ENCODE assay signal across 8 cellular contexts in the genomic region with DNA sequence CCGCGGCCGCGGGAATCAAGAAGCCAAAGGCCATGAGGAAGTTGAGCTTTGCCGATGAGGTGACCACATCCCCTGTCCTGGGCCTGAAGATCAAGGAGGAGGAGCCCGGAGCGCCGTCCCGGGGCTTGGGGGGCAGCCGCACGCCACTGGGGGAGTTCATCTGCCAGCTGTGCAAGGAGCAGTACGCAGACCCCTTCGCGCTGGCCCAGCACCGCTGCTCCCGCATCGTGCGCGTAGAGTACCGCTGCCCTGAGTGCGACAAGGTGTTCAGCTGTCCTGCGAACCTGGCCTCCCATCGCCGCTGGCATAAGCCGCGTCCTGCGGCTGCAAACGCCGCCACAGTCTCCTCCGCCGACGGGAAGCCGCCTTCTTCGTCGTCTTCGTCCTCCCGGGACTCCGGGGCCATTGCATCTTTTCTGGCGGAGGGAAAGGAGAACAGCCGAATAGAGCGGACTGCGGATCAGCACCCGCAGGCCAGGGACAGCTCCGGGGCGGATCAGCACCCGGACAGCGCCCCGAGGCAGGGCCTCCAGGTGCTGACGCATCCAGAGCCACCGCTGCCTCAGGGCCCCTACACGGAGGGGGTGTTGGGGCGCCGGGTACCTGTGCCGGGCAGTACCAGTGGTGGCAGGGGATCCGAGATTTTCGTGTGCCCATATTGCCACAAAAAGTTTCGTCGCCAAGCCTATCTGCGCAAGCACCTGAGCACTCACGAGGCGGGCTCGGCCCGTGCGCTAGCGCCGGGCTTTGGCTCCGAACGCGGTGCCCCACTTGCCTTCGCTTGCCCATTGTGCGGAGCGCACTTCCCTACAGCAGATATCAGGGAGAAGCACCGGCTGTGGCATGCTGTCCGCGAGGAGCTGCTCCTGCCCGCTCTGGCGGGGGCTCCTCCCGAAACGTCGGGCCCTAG. TPM values are rescaled to one million over a fixed set of nuclear protein-coding genes. Genes with fewer than 3 reads are reported as not detected.
DNase-seq lines count a peak whose midpoint lies in the region; ATAC-seq, FAIRE-seq and TF ChIP-seq lines count a peak whose summit lies in the region.

No MANE protein-coding gene starts in this region.

- POLR2A ChIA-PET in A673 (lab: Charles Lee; ENCODE audit: low non-redundant PET), result no interaction called here

- H3K27ac ChIP-seq in A673 (ENCODE audit: low read depth, low read length, poor library complexity, severe bottlenecking) (no peak overlapping the region), Peyer's patch (no peak overlapping the region), osteoblast (ENCODE audit: low read depth, low read length) (no peak overlapping the region)

- CTCF ChIA-PET in A673 (lab: Charles Lee), result no interaction called here

- no peaks in the 10 kb centered on the region for H3K79me2 ChIP-seq in osteoblast (ENCODE audit: insufficient read depth, low read length)

- no peak for FAIRE-seq in urothelium cell line (lab: Jason Lieb, UNC)

- BruUV-seq in A673 (replicated peaks; lab: Mats Ljungman, UMichigan), result no TSS peak

- TF ChIP-seq CTCF in A673 (conservative IDR thresholded peaks at IDR 0.05; ENCODE audit: low read depth, low read length), result no peak
- no peak for TF ChIP-seq CTCF in Peyer's patch (IDR thresholded peaks at IDR 0.05)
- no peak for TF ChIP-seq CTCF in foreskin fibroblast (IDR thresholded peaks at IDR 0.05; ENCODE audit: low read depth, low read length)
- no peak for TF ChIP-seq CTCF in osteoblast (IDR thresholded peaks at IDR 0.05; ENCODE audit: extremely low read depth, low read depth, low read length)

- ATAC-seq in GM18517 (IDR thresholded peaks at IDR 0.05; ENCODE audit: unreplicated experiment) (peak; percentile 1), HG03135 (IDR thresholded peaks at IDR 0.05; ENCODE audit: unreplicated experiment) (peak; percentile 66)

- H3K4me2 ChIP-seq in osteoblast (ENCODE audit: insufficient read depth, low read length), result peak overlapping the region; percentile 79

- H3K36me3 ChIP-seq in A673 (ENCODE audit: insufficient read depth, low read length, poor library complexity, severe bottlenecking) (no peaks in the 10 kb centered on the region), Peyer's patch (no peaks in the 10 kb centered on the region), osteoblast (ENCODE audit: insufficient read depth, low read length) (no peaks in the 10 kb centered on the region)

- H3K4me1 ChIP-seq in A673 (ENCODE audit: insufficient read depth, low read length, poor library complexity, severe bottlenecking), result peaks cover 13% of the 10 kb centered on the region
- peaks cover 0 to 30% (median 22%) of the 10 kb centered on the region in 4 donors for H3K4me1 ChIP-seq in Peyer's patch
- peaks cover 14% of the 10 kb centered on the region for H3K4me1 ChIP-seq in osteoblast (ENCODE audit: insufficient read depth, low read length)

- H3K9me3 ChIP-seq in A673 (ENCODE audit: low read depth, low read length, poor library complexity, severe bottlenecking) (no peaks in the 10 kb centered on the region), Peyer's patch (no peaks in the 10 kb centered on the region), osteoblast (ENCODE audit: low read depth, low read length) (no peaks in the 10 kb centered on the region)

- no peak overlapping the region for H2AFZ ChIP-seq in osteoblast (ENCODE audit: low read length)

- H3K27me3 ChIP-seq in A673 (replicated peaks; ENCODE audit: insufficient read depth, low read depth, low read length, poor library complexity), result peaks cover 58% of the 10 kb centered on the region
- H3K27me3 ChIP-seq in Peyer's patch, result peaks cover 0 to 26% of the 10 kb centered on the region in 2 donors
- H3K27me3 ChIP-seq in osteoblast (ENCODE audit: insufficient read depth, low read length), result peaks cover 52% of the 10 kb centered on the region

- DNase-seq in A673 (ENCODE audit: low spot score) (peak; percentile 75), Peyer's patch (peak in 2 of 3 donors; percentile 69 to 72), foreskin fibroblast (peak; percentile 53 to 87), osteoblast (ENCODE audit: insufficient read length, low spot score, missing footprints) (peak; percentile 95), urothelium cell line (ENCODE audit: low spot score) (peak; percentile 73)
- DNase-seq in activated gamma-delta T cell treated with anti-CD3 and anti-CD28 coated beads, Interleukin-2, amount 50 U/mL, for 16 hours (ENCODE audit: low read depth), result peak; percentile 29

- no peak for TF ChIP-seq POLR2A in Peyer's patch (IDR thresholded peaks at IDR 0.05)

- intact Hi-C loops in A673 (cut with micrococcal nuclease; ENCODE audit: unreplicated experiment), result loop anchor here (5.0 to 10.0 kb wide), 2 partner anchors 152 to 280 kb away; no protein-coding TSS in a partner anchor

- peaks cover 5% of the 10 kb centered on the region for H4K20me1 ChIP-seq in osteoblast (ENCODE audit: insufficient read depth, low read length)

- H3K4me3 ChIP-seq in A673 (ENCODE audit: low read depth, low read length, poor library complexity, severe bottlenecking), result peak overlapping the region; percentile 56
- H3K4me3 ChIP-seq in Peyer's patch, result peak overlapping the region; percentile 32 to 64 (median 56)
- H3K4me3 ChIP-seq in foreskin fibroblast (ENCODE audit: low read depth in 1 of 2, low read length in 2 of 2), result peak overlapping the region; percentile 18 to 58
- peak overlapping the region; percentile 53 for H3K4me3 ChIP-seq in osteoblast (ENCODE audit: insufficient read depth, low read length)

RNA-seq across cellular contexts. Expression of a gene that starts 1.2 kb away (rescaled TPM):
- total RNA-seq in A673 (2021) (not detected in 2 replicates), Peyer's patch (not detected), osteoblast (not detected in 2 replicates)

Comparison
In these comparisons a context has a peak if more than half of its experiments do, and no peak if none do; other contexts are left out.
1. DNase-seq: peak in every context shown above with its lines; median percentile 95 in osteoblast; 75 in A673; 73 in urothelium cell line; 70 in Peyer's patch; 70 in foreskin fibroblast; 29 in activated gamma-delta T cell treated with anti-CD3 and anti-CD28 coated beads, Interleukin-2, amount 50 U/mL, for 16 hours.